ENCODE assay signal across 20 cellular contexts in the genomic region with DNA sequence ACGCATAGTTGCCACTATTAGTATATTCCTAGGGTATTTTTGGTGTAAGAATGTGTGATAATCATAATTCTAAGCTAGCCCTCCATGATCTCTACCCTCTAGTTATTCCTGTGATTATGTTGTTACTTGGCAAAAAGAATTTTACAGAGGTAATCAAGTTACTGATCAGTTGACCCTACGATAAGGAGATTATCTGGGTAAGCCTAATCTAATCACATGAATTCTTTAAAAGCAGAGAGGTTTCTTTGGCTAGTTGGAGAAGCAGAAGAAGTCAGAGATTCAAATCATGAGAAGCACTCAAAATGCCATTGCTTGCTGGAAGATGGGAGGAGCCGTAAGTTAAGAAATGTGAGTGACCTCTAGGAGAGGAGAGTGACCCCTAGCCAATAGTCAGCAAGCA.
DNase-seq lines count a peak whose midpoint lies in the region; ATAC-seq and TF ChIP-seq lines count a peak whose summit lies in the region.
"Had no signal": no experiment of that assay in that cellular context is flagged by ENCODE, and none has a peak within 500 bp of the region (broad histone marks: within the 10 kb centered on the region; RNA-seq: fewer than 3 reads in every experiment).

No MANE protein-coding gene starts in this region.

- H3K27me3 ChIP-seq in H7 (ENCODE audit: control insufficient read depth, insufficient read depth, low read length) (no peaks in the 10 kb centered on the region), foreskin keratinocyte (no peaks in the 10 kb centered on the region)
- H3K27me3 ChIP-seq: BE2C had no signal

- no peak overlapping the region for H3K27ac Mint-ChIP-seq in activated T-cell treated with anti-CD3 and anti-CD28 coated beads, Interleukin-2, amount 50 U/mL, for 72 hours
- H3K27ac Mint-ChIP-seq: T-cell had no signal

- no peaks in the 10 kb centered on the region for H3K36me3 Mint-ChIP-seq in activated T-cell treated with anti-CD3 and anti-CD28 coated beads, Interleukin-2, amount 50 U/mL, for 72 hours (ENCODE audit: insufficient read depth in 2 of 2)
- H3K36me3 Mint-ChIP-seq: CD14-positive monocyte, IgD-negative memory B cell, T-cell had no signal

- DNase-seq in H7: peak; percentile 32
- peak; percentile 43 for DNase-seq in SK-N-DZ (ENCODE audit: low spot score)
- no peak for DNase-seq in foreskin keratinocyte
- DNase-seq in inferior parietal cortex (ENCODE audit: extremely low spot score): no peak
- DNase-seq in activated T-cell treated with anti-CD3 and anti-CD28 coated beads, Interleukin-2, amount 50 U/mL, for 72 hours: no peak
- DNase-seq: ACHN, BE2C, GOT3, NCI-H1048, NCI-H1417, NCI-H1694 treated with DMSO at 0.1 percent for 48 hours, NCI-H2081 treated with DMSO at 0.1 percent for 48 hours, NCI-H345, NCI-H510A treated with DMSO at 0.1 percent for 48 hours, T-cell had no signal

- no peak overlapping the region for H3K4me3 Mint-ChIP-seq in activated T-cell treated with anti-CD3 and anti-CD28 coated beads, Interleukin-2, amount 50 U/mL, for 72 hours
- H3K4me3 Mint-ChIP-seq: CD14-positive monocyte, IgD-negative memory B cell, T-cell had no signal

- no peaks in the 10 kb centered on the region for H3K4me1 Mint-ChIP-seq in activated T-cell treated with anti-CD3 and anti-CD28 coated beads, Interleukin-2, amount 50 U/mL, for 72 hours (ENCODE audit: low read depth)
- H3K4me1 Mint-ChIP-seq: T-cell had no signal

- ATAC-seq in foreskin keratinocyte (no peak), GM21529 (IDR thresholded peaks at IDR 0.05; ENCODE audit: unreplicated experiment) (no peak), GM19328 (IDR thresholded peaks at IDR 0.05; ENCODE audit: unreplicated experiment) (no peak)
- no peak for ATAC-seq in activated T-cell treated with anti-CD3 and anti-CD28 coated beads, Interleukin-2, amount 50 U/mL, for 72 hours (replicated peaks in 1 of 2)
- ATAC-seq: T-cell had no signal

- H3K9me3 Mint-ChIP-seq in activated T-cell treated with anti-CD3 and anti-CD28 coated beads, Interleukin-2, amount 50 U/mL, for 72 hours: peaks cover 2 to 6% of the 10 kb centered on the region in 2 donors
- H3K9me3 Mint-ChIP-seq: T-cell had no signal

- H3K4me3 ChIP-seq in H7 (ENCODE audit: insufficient read depth, low read depth, low read length): no peak overlapping the region

- peak overlapping the region; percentile 85 for H3K27ac ChIP-seq in foreskin keratinocyte
- H3K27ac ChIP-seq: KMS-11 had no signal

- H3K36me3 ChIP-seq in H7 (replicated peaks; ENCODE audit: control insufficient read depth, insufficient read depth, low read length): no peaks in the 10 kb centered on the region
- H3K36me3 ChIP-seq: BE2C had no signal

- no peaks in the 10 kb centered on the region for H3K27me3 Mint-ChIP-seq in activated T-cell treated with anti-CD3 and anti-CD28 coated beads, Interleukin-2, amount 50 U/mL, for 72 hours (ENCODE audit: low read depth)
- H3K27me3 Mint-ChIP-seq: IgD-negative memory B cell, T-cell had no signal

- no peak for TF ChIP-seq CTCF in foreskin keratinocyte (conservative IDR thresholded peaks at IDR 0.05)

- peaks cover 22% of the 10 kb centered on the region for H3K4me1 ChIP-seq in foreskin keratinocyte
- H3K4me1 ChIP-seq: BE2C had no signal

Comparison
In these comparisons a context has a peak if more than half of its experiments do, and no peak if none do; other contexts are left out.
1. DNase-seq: peak in H7 (single experiment) and SK-N-DZ (single experiment); none in foreskin keratinocyte (0 of 2), inferior parietal cortex (single experiment) and activated T-cell treated with anti-CD3 and anti-CD28 coated beads, Interleukin-2, amount 50 U/mL, for 72 hours (0 of 2).